In genomic region chr12:53501615-53502181, GRCh38 we compare ENCODE assay signal across 9 cellular contexts. TPM values are rescaled to one million over a fixed set of nuclear protein-coding genes. Genes with fewer than 3 reads are reported as not detected.
DNase-seq lines count a peak whose midpoint lies in the region; ATAC-seq lines count a peak whose summit lies in the region.
"Had no signal": no experiment of that assay in that cellular context is flagged by ENCODE, and none has a peak within 500 bp of the region (broad histone marks: within the 10 kb centered on the region; RNA-seq: fewer than 3 reads in every experiment).

No MANE protein-coding gene starts in this region.

- no peak for ATAC-seq in HG03135 (IDR thresholded peaks at IDR 0.05; ENCODE audit: unreplicated experiment)

- H3K27ac ChIP-seq in stomach smooth muscle (ENCODE audit: low read length), result peak overlapping the region; percentile 99

- H3K4me1 Mint-ChIP-seq in activated T-helper 1 cell treated with anti-CD3 and anti-CD28 coated beads, Interleukin-12 subunit alpha, Interleukin-12 subunit beta, Interleukin-2, Interleukin-4 antibody, amounts not matched to agents 30 ng/mL and 10 ng/mL and 1 ng/mL, durations not matched to agents 14 hours and 24 hours and 36 hours (ENCODE audit: low read depth), result peaks cover 50% of the 10 kb centered on the region

- peaks cover 36% of the 10 kb centered on the region for H3K4me1 ChIP-seq in stomach smooth muscle (ENCODE audit: control insufficient read depth, insufficient read depth, low read length)

- peaks cover 2% of the 10 kb centered on the region for H3K27me3 Mint-ChIP-seq in activated T-helper 1 cell treated with anti-CD3 and anti-CD28 coated beads, Interleukin-12 subunit alpha, Interleukin-12 subunit beta, Interleukin-2, Interleukin-4 antibody, amounts not matched to agents 30 ng/mL and 10 ng/mL and 1 ng/mL, durations not matched to agents 14 hours and 24 hours and 36 hours (ENCODE audit: insufficient read depth)

- peak overlapping the region; percentile 95 for H3K4me3 ChIP-seq in iPS-18c (ENCODE audit: insufficient read depth, low read depth, low read length)
- peak overlapping the region; percentile 65 to 90 for H3K4me3 ChIP-seq in stomach smooth muscle (ENCODE audit: low read length in 2 of 2)

- H3K36me3 ChIP-seq in stomach smooth muscle (ENCODE audit: control insufficient read depth in 2 of 2, insufficient read depth in 2 of 2, low read length in 2 of 2), result peaks cover 14 to 21% of the 10 kb centered on the region in 2 donors

- peak overlapping the region; percentile 98 for H3K27ac Mint-ChIP-seq in activated T-helper 1 cell treated with anti-CD3 and anti-CD28 coated beads, Interleukin-12 subunit alpha, Interleukin-12 subunit beta, Interleukin-2, Interleukin-4 antibody, amounts not matched to agents 30 ng/mL and 10 ng/mL and 1 ng/mL, durations not matched to agents 14 hours and 24 hours and 36 hours

- peak overlapping the region; percentile 51 to 88 for H3K9ac ChIP-seq in stomach smooth muscle (ENCODE audit: low read length in 2 of 2)

- H3K9me3 ChIP-seq in iPS-18c (ENCODE audit: control insufficient read depth, insufficient read depth, low read length), result no peaks in the 10 kb centered on the region
- no peaks in the 10 kb centered on the region for H3K9me3 ChIP-seq in stomach smooth muscle (ENCODE audit: control insufficient read depth in 2 of 2, low read length in 2 of 2)

- peaks cover 12% of the 10 kb centered on the region for H3K36me3 Mint-ChIP-seq in activated T-helper 1 cell treated with anti-CD3 and anti-CD28 coated beads, Interleukin-12 subunit alpha, Interleukin-12 subunit beta, Interleukin-2, Interleukin-4 antibody, amounts not matched to agents 30 ng/mL and 10 ng/mL and 1 ng/mL, durations not matched to agents 14 hours and 24 hours and 36 hours (ENCODE audit: low read depth)

- no peaks in the 10 kb centered on the region for H3K27me3 ChIP-seq in stomach smooth muscle (ENCODE audit: control insufficient read depth in 1 of 2, insufficient read depth in 2 of 2, low read length in 2 of 2)

- intact Hi-C loops in activated T-helper 1 cell treated with anti-CD3 and anti-CD28 coated beads, Interleukin-12 subunit alpha, Interleukin-12 subunit beta, Interleukin-2, Interleukin-4 antibody, amounts not matched to agents 30 ng/mL and 10 ng/mL and 1 ng/mL, durations not matched to agents 14 hours and 24 hours and 36 hours (cut with micrococcal nuclease), result loop anchor here (1.0 to 2.0 kb wide), 7 partner anchors 8 to 779 kb away; partner anchors contain the start of genes AAAS, ATF7, CALCOCO1 and CBX5

- peak; percentile 32 for DNase-seq in NCI-H2196 (lab: John Stamatoyannopoulos, UW; ENCODE audit: unreplicated experiment)
- DNase-seq in NCI-H2196 treated with DMSO at 0.1 percent for 48 hours (lab: John Stamatoyannopoulos, UW; ENCODE audit: unreplicated experiment), result no peak
- DNase-seq in activated T-helper 1 cell treated with anti-CD3 and anti-CD28 coated beads, Interleukin-12 subunit alpha, Interleukin-12 subunit beta, Interleukin-2, Interleukin-4 antibody, amounts not matched to agents 30 ng/mL and 10 ng/mL and 1 ng/mL, durations not matched to agents 14 hours and 24 hours and 36 hours (ENCODE audit: low spot score), result no peak
- DNase-seq in GOT3 (lab: John Stamatoyannopoulos, UW), result no peak
- DNase-seq in cerebellar nuclear complex (lab: John Stamatoyannopoulos, UW), result no peak

- H3K4me3 Mint-ChIP-seq in activated T-helper 1 cell treated with anti-CD3 and anti-CD28 coated beads, Interleukin-12 subunit alpha, Interleukin-12 subunit beta, Interleukin-2, Interleukin-4 antibody, amounts not matched to agents 30 ng/mL and 10 ng/mL and 1 ng/mL, durations not matched to agents 14 hours and 24 hours and 36 hours, result peak overlapping the region; percentile 95

- no peaks in the 10 kb centered on the region for H3K9me3 Mint-ChIP-seq in activated T-helper 1 cell treated with anti-CD3 and anti-CD28 coated beads, Interleukin-12 subunit alpha, Interleukin-12 subunit beta, Interleukin-2, Interleukin-4 antibody, amounts not matched to agents 30 ng/mL and 10 ng/mL and 1 ng/mL, durations not matched to agents 14 hours and 24 hours and 36 hours

RNA-seq across cellular contexts. Expression of gene TARBP2, which starts 0.6 kb away (rescaled TPM):
- total RNA-seq in activated T-helper 1 cell treated with anti-CD3 and anti-CD28 coated beads, Interleukin-12 subunit alpha, Interleukin-12 subunit beta, Interleukin-2, Interleukin-4 antibody, amounts not matched to agents 30 ng/mL and 10 ng/mL and 1 ng/mL, durations not matched to agents 14 hours and 24 hours and 36 hours, result 47.7 and 48.2 TPM in 2 replicates

RNA-seq across cellular contexts. Expression of gene MAP3K12, which starts 2.4 kb away (rescaled TPM):
- total RNA-seq in activated T-helper 1 cell treated with anti-CD3 and anti-CD28 coated beads, Interleukin-12 subunit alpha, Interleukin-12 subunit beta, Interleukin-2, Interleukin-4 antibody, amounts not matched to agents 30 ng/mL and 10 ng/mL and 1 ng/mL, durations not matched to agents 14 hours and 24 hours and 36 hours, result 15.7 and 18.4 TPM in 2 replicates

RNA-seq across cellular contexts. Expression of gene NPFF, which starts 5.6 kb away (rescaled TPM):
- total RNA-seq in activated T-helper 1 cell treated with anti-CD3 and anti-CD28 coated beads, Interleukin-12 subunit alpha, Interleukin-12 subunit beta, Interleukin-2, Interleukin-4 antibody, amounts not matched to agents 30 ng/mL and 10 ng/mL and 1 ng/mL, durations not matched to agents 14 hours and 24 hours and 36 hours, result 0.44 TPM in 1 of 2 replicates, not detected in the other
- total RNA-seq: HT1080 had no signal

RNA-seq across cellular contexts. Expression of gene PCBP2, which starts 49.8 kb away (rescaled TPM):
- 865 and 896 TPM in 2 replicates for total RNA-seq in activated T-helper 1 cell treated with anti-CD3 and anti-CD28 coated beads, Interleukin-12 subunit alpha, Interleukin-12 subunit beta, Interleukin-2, Interleukin-4 antibody, amounts not matched to agents 30 ng/mL and 10 ng/mL and 1 ng/mL, durations not matched to agents 14 hours and 24 hours and 36 hours
